8 cellular contexts compared by ENCODE assay signal in genomic region chr13:99086869-99087129, GRCh38.
DNase-seq lines count a peak whose midpoint lies in the region; ATAC-seq and TF ChIP-seq lines count a peak whose summit lies in the region.

No MANE protein-coding gene starts in this region.

- peak overlapping the region; percentile 45 for H3K27ac Mint-ChIP-seq in T-helper 2 cell treated with Interferon-gamma antibody and Interleukin-4, amounts not matched to agents 5 μg/mL and 100 μg/mL, for 36 hours

- peak overlapping the region; percentile 44 for H3K9ac ChIP-seq in muscle layer of colon (ENCODE audit: low read length)

- H3K36me3 ChIP-seq in muscle layer of colon (ENCODE audit: insufficient read depth, low read length) = no peaks in the 10 kb centered on the region
- H3K36me3 ChIP-seq in transverse colon = no peaks in the 10 kb centered on the region

- H3K9me3 Mint-ChIP-seq in T-helper 2 cell treated with Interferon-gamma antibody and Interleukin-4, amounts not matched to agents 5 μg/mL and 100 μg/mL, for 36 hours = no peaks in the 10 kb centered on the region

- H3K4me1 ChIP-seq in muscle layer of colon (ENCODE audit: insufficient read depth, low read length) (peaks cover 22% of the 10 kb centered on the region), transverse colon (peaks cover 4 to 22% (median 16%) of the 10 kb centered on the region in 4 donors)

- no peak for TF ChIP-seq EP300 in transverse colon (IDR thresholded peaks at IDR 0.05; ENCODE audit: low read depth)

- DNase-seq in NCI-H146 (lab: John Stamatoyannopoulos, UW) = peak; percentile 77
- no peak for DNase-seq in NCI-H146 treated with DMSO at 0.1 percent for 48 hours (lab: John Stamatoyannopoulos, UW; ENCODE audit: unreplicated experiment)
- DNase-seq in T-helper 2 cell treated with Interferon-gamma antibody and Interleukin-4, amounts not matched to agents 5 μg/mL and 100 μg/mL, for 36 hours (ENCODE audit: low spot score) = no peak
- DNase-seq in dorsolateral prefrontal cortex = peak in 3 of 10 donors; percentile 15 to 51 (median 16)
- DNase-seq in transverse colon = peak; percentile 47
- no peak for DNase-seq in NCI-H345 treated with DMSO at 0.1 percent for 48 hours (lab: John Stamatoyannopoulos, UW; ENCODE audit: unreplicated experiment)

- TF ChIP-seq POLR2A in transverse colon (IDR thresholded peaks at IDR 0.05) = no peak

- H3K27ac ChIP-seq in dorsolateral prefrontal cortex = peak overlapping the region; percentile 35 to 99 (median 94)
- H3K27ac ChIP-seq in muscle layer of colon (ENCODE audit: low read depth, low read length) = peak overlapping the region; percentile 89
- H3K27ac ChIP-seq in transverse colon = peak overlapping the region; percentile 93 to 97 (median 96)

- ATAC-seq in HG03108 (IDR thresholded peaks at IDR 0.05; ENCODE audit: unreplicated experiment) = peak; percentile 25

- H3K4me3 Mint-ChIP-seq in T-helper 2 cell treated with Interferon-gamma antibody and Interleukin-4, amounts not matched to agents 5 μg/mL and 100 μg/mL, for 36 hours = peak overlapping the region; percentile 97

- peaks cover 19% of the 10 kb centered on the region for H3K36me3 Mint-ChIP-seq in T-helper 2 cell treated with Interferon-gamma antibody and Interleukin-4, amounts not matched to agents 5 μg/mL and 100 μg/mL, for 36 hours (ENCODE audit: low read depth)

- WGBS in transverse colon (ENCODE audit: low coverage in 1 of 2), 2 donors = no CpG with 5 or more reads among the region's 28 CpGs

- no peak for TF ChIP-seq CTCF in dorsolateral prefrontal cortex (IDR thresholded peaks at IDR 0.05 in 54 of 56, conservative IDR thresholded peaks at IDR 0.05 in 2 of 56; ENCODE audit: low read depth in 1 of 56, partially characterized antibody in 56 of 56)
- TF ChIP-seq CTCF in transverse colon (IDR thresholded peaks at IDR 0.05) = no peak

- H3K9me3 ChIP-seq in muscle layer of colon (ENCODE audit: low read length) = no peaks in the 10 kb centered on the region
- H3K9me3 ChIP-seq in transverse colon = no peaks in the 10 kb centered on the region

- no peaks in the 10 kb centered on the region for H3K27me3 ChIP-seq in dorsolateral prefrontal cortex
- H3K27me3 ChIP-seq in muscle layer of colon (ENCODE audit: control insufficient read depth in 1 of 2, insufficient read depth in 2 of 2, low read length in 2 of 2) = no peaks in the 10 kb centered on the region
- no peaks in the 10 kb centered on the region for H3K27me3 ChIP-seq in transverse colon

- H3K4me1 Mint-ChIP-seq in T-helper 2 cell treated with Interferon-gamma antibody and Interleukin-4, amounts not matched to agents 5 μg/mL and 100 μg/mL, for 36 hours (ENCODE audit: low read depth) = peaks cover 40% of the 10 kb centered on the region

- H3K27me3 Mint-ChIP-seq in T-helper 2 cell treated with Interferon-gamma antibody and Interleukin-4, amounts not matched to agents 5 μg/mL and 100 μg/mL, for 36 hours (ENCODE audit: low read depth) = peaks cover 4% of the 10 kb centered on the region

- in situ Hi-C loops in transverse colon (cut with MboI; ENCODE audit: low pct_ligation_motif_present in 1 of 4, low pct_unique_long_range_greater_than_20kb in 1 of 4, low sequenced_read_pairs in 3 of 4) = no loop called here

- H3K4me3 ChIP-seq in dorsolateral prefrontal cortex = peak overlapping the region; percentile 45 to 97 (median 82)
- peak overlapping the region; percentile 77 to 99 for H3K4me3 ChIP-seq in muscle layer of colon (ENCODE audit: low read depth in 1 of 2, low read length in 2 of 2)
- H3K4me3 ChIP-seq in transverse colon = peak overlapping the region; percentile 82 to 92 (median 84)

- intact Hi-C loops in dorsolateral prefrontal cortex (cut with DNase I) (loop anchor here (2.0 to 10.0 kb wide), 3 partner anchors 109 to 512 kb away; partner anchors contain the start of genes UBAC2 (in 2 of the 2), DOCK9 (in 1 of the 2) and STK24 (in 1 of the 2)), transverse colon (cut with DNase I; ENCODE audit: low total_unique reads) (no loop called here)

Comparison
In these comparisons a context has a peak if more than half of its experiments do, and no peak if none do; other contexts are left out.
1. DNase-seq: peak in NCI-H146 (single experiment) and transverse colon (single experiment); none in NCI-H146 treated with DMSO at 0.1 percent for 48 hours (single experiment), T-helper 2 cell treated with Interferon-gamma antibody and Interleukin-4, amounts not matched to agents 5 μg/mL and 100 μg/mL, for 36 hours (single experiment) and NCI-H345 treated with DMSO at 0.1 percent for 48 hours (single experiment).
2. Peak in every context shown above with its lines, with median percentiles within 50 percentile points of each other: H3K27ac ChIP-seq and H3K4me3 ChIP-seq.